ENCODE assay signal across 1 cellular context in the genomic region with DNA sequence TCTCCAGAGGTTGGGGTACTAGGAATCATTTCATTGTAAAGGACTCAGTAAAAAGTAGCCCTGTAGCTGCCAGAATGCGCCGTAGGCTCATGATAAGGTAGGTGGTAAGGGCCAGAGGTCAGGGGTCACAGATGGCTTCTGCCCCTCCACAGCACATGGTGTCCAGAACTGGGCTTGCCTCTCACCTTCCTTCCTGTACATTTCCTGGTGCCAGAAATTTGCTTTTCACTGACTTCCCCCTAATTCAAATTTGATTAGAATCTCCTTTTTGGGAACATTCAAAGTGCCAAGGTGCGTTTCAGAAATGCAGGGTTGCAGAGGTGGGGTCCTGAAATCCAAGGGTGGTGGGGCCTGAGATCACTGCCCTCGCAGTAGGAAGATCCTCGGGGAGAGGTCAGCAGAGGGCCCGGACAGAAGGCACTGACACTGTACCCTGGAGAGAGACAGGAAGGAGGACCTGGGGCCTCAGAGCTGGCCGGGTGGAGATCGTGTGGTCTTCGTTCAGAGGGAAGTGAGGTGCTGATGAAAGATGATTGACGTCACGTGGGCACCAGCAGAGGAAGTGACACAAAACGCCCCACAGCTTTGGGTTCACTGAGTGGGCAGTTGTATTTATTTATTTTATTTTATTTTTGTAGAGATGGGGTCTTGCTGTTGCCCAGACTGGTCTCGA.
TF ChIP-seq lines count a peak whose summit lies in the region.

No MANE protein-coding gene starts in this region.

TF ChIP-seq in K562, 482 proteins besides CTCF, POLR2A, EP300 and RAD21 (continued from another document and continues in another):
- TF ChIP-seq MBD1 (CRISPR knock-in tag; IDR thresholded peaks at IDR 0.05) (no peak), TCF7L2 (IDR thresholded peaks at IDR 0.05; ENCODE audit: low read depth, low read length) (no peak), SNIP1 (IDR thresholded peaks at IDR 0.05; ENCODE audit: low read depth) (no peak), FOXP4 (CRISPR knock-in tag; IDR thresholded peaks at IDR 0.05; ENCODE audit: borderline replicate concordance) (no peak), TCFL5 (CRISPR knock-in tag; conservative IDR thresholded peaks at IDR 0.05) (no peak), ZNF311 (CRISPR knock-in tag; IDR thresholded peaks at IDR 0.05) (0 out of 2 replicates have a peak, but pooled peaks have one; percentile 16), SOX6 (IDR thresholded peaks at IDR 0.05) (no peak), SPI1 (IDR thresholded peaks at IDR 0.05; ENCODE audit: borderline replicate concordance, low read depth, low read length) (peak; percentile 32; the same call in 1 of the 2 replicates), KLF10 (CRISPR knock-in tag; IDR thresholded peaks at IDR 0.05) (no peak), ZFP30 (CRISPR knock-in tag; IDR thresholded peaks at IDR 0.05; ENCODE audit: borderline replicate concordance) (no peak), SMC3 (conservative IDR thresholded peaks at IDR 0.05; ENCODE audit: insufficient read depth, low read depth, low read length) (no peak), ZBTB12 (CRISPR knock-in tag; IDR thresholded peaks at IDR 0.05) (no peak), ZKSCAN3 (CRISPR knock-in tag; IDR thresholded peaks at IDR 0.05) (no peak), ZNF695 (CRISPR knock-in tag; IDR thresholded peaks at IDR 0.05) (no peak), TAF7 (tag; IDR thresholded peaks at IDR 0.05) (no peak), STAG1 (CRISPR knock-in tag; IDR thresholded peaks at IDR 0.05; ENCODE audit: borderline replicate concordance) (no peak), GTF2B (IDR thresholded peaks at IDR 0.05; ENCODE audit: extremely low read depth, insufficient read length) (no peak), XRCC5 (IDR thresholded peaks at IDR 0.05; ENCODE audit: low read depth, low read length) (no peak), TSHZ1 (CRISPR knock-in tag; IDR thresholded peaks at IDR 0.05) (no peak), EHMT2 (IDR thresholded peaks at IDR 0.05) (no peak), TFAM (CRISPR knock-in tag; conservative IDR thresholded peaks at IDR 0.05) (no peak), RAD51 (IDR thresholded peaks at IDR 0.05; ENCODE audit: borderline replicate concordance, low read depth) (no peak), ZNF717 (CRISPR knock-in tag; IDR thresholded peaks at IDR 0.05) (no peak), CBX1 (IDR thresholded peaks at IDR 0.05; ENCODE audit: low read depth) (no peak), ZBTB5 (IDR thresholded peaks at IDR 0.05) (no peak), NR2F6 (CRISPR knock-in tag; IDR thresholded peaks at IDR 0.05) (no peak)
- TF ChIP-seq, protein P1, sequence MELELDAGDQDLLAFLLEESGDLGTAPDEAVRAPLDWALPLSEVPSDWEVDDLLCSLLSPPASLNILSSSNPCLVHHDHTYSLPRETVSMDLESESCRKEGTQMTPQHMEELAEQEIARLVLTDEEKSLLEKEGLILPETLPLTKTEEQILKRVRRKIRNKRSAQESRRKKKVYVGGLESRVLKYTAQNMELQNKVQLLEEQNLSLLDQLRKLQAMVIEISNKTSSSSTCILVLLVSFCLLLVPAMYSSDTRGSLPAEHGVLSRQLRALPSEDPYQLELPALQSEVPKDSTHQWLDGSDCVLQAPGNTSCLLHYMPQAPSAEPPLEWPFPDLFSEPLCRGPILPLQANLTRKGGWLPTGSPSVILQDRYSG (tag; conservative IDR thresholded peaks at IDR 0.05; ENCODE audit: low read depth), result no peak
- TF ChIP-seq, protein P2, sequence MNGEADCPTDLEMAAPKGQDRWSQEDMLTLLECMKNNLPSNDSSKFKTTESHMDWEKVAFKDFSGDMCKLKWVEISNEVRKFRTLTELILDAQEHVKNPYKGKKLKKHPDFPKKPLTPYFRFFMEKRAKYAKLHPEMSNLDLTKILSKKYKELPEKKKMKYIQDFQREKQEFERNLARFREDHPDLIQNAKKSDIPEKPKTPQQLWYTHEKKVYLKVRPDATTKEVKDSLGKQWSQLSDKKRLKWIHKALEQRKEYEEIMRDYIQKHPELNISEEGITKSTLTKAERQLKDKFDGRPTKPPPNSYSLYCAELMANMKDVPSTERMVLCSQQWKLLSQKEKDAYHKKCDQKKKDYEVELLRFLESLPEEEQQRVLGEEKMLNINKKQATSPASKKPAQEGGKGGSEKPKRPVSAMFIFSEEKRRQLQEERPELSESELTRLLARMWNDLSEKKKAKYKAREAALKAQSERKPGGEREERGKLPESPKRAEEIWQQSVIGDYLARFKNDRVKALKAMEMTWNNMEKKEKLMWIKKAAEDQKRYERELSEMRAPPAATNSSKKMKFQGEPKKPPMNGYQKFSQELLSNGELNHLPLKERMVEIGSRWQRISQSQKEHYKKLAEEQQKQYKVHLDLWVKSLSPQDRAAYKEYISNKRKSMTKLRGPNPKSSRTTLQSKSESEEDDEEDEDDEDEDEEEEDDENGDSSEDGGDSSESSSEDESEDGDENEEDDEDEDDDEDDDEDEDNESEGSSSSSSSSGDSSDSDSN (IDR thresholded peaks at IDR 0.05; ENCODE audit: borderline replicate concordance in 1 of 2, low read depth in 2 of 2, low read length in 2 of 2), result no peak
- TF ChIP-seq, protein P3, sequence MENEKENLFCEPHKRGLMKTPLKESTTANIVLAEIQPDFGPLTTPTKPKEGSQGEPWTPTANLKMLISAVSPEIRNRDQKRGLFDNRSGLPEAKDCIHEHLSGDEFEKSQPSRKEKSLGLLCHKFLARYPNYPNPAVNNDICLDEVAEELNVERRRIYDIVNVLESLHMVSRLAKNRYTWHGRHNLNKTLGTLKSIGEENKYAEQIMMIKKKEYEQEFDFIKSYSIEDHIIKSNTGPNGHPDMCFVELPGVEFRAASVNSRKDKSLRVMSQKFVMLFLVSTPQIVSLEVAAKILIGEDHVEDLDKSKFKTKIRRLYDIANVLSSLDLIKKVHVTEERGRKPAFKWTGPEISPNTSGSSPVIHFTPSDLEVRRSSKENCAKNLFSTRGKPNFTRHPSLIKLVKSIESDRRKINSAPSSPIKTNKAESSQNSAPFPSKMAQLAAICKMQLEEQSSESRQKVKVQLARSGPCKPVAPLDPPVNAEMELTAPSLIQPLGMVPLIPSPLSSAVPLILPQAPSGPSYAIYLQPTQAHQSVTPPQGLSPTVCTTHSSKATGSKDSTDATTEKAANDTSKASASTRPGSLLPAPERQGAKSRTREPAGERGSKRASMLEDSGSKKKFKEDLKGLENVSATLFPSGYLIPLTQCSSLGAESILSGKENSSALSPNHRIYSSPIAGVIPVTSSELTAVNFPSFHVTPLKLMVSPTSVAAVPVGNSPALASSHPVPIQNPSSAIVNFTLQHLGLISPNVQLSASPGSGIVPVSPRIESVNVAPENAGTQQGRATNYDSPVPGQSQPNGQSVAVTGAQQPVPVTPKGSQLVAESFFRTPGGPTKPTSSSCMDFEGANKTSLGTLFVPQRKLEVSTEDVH (IDR thresholded peaks at IDR 0.05; ENCODE audit: low read depth, partially characterized antibody), result no peak
- TF ChIP-seq, protein P4, sequence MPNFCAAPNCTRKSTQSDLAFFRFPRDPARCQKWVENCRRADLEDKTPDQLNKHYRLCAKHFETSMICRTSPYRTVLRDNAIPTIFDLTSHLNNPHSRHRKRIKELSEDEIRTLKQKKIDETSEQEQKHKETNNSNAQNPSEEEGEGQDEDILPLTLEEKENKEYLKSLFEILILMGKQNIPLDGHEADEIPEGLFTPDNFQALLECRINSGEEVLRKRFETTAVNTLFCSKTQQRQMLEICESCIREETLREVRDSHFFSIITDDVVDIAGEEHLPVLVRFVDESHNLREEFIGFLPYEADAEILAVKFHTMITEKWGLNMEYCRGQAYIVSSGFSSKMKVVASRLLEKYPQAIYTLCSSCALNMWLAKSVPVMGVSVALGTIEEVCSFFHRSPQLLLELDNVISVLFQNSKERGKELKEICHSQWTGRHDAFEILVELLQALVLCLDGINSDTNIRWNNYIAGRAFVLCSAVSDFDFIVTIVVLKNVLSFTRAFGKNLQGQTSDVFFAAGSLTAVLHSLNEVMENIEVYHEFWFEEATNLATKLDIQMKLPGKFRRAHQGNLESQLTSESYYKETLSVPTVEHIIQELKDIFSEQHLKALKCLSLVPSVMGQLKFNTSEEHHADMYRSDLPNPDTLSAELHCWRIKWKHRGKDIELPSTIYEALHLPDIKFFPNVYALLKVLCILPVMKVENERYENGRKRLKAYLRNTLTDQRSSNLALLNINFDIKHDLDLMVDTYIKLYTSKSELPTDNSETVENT (CRISPR knock-in tag; IDR thresholded peaks at IDR 0.05), result no peak
